ENCODE assay signal across 23 cellular contexts in genomic region chr5:113132579-113132978, GRCh38.
"Had no signal": no experiment of that assay in that cellular context is flagged by ENCODE, and none has a peak within 500 bp of the region (broad histone marks: within the 10 kb centered on the region; RNA-seq: fewer than 3 reads in every experiment).

No MANE protein-coding gene starts in this region.

- H3K27ac ChIP-seq: coronary artery, esophagus squamous epithelium, hepatocyte, neutrophil, pancreas, sigmoid colon, stomach, thyroid gland, vagina had no signal

- H3K27me3 ChIP-seq: esophagus squamous epithelium, hepatocyte, neutrophil, pancreas, sigmoid colon, stomach, thyroid gland, vagina had no signal

- DNase-seq: dermis blood vessel endothelial cell; effector memory CD4-positive, alpha-beta T cell; esophagus squamous epithelium; foreskin fibroblast; kidney; mesenchymal stem cell; mucosa of descending colon; naive B cell; pancreas; retina; sigmoid colon; stimulated activated CD4-positive, alpha-beta T cell treated with anti-CD3 and anti-CD28 coated beads, Interleukin-2, amount 100 ng/mL, for 24 hours; stimulated activated CD4-positive, alpha-beta T cell treated with anti-CD3 and anti-CD28 coated beads, Interleukin-4, amount 100 ng/mL, for 24 hours; stimulated activated naive CD4-positive, alpha-beta T cell treated with Interleukin-2 at 50 U/mL for 16 hours; stomach; thyroid gland; trophoblast cell had no signal

- H3K4me3 ChIP-seq: coronary artery, esophagus squamous epithelium, hepatocyte, mucosa of descending colon, pancreas, sigmoid colon, stomach, thyroid gland, vagina had no signal

- ATAC-seq: mucosa of descending colon; natural killer cell treated with Interleukin-12 subunit alpha and Interleukin-12 subunit beta and Interleukin-15 and Interleukin-18, amount 100 ng/mL, for 72 hours; pancreas; stimulated activated effector memory CD8-positive, alpha-beta T cell treated with anti-CD3 and anti-CD28 coated beads, Interleukin-12 subunit alpha, Interleukin-12 subunit beta, amount 100 ng/mL, for 72 hours had no signal

- H3K36me3 ChIP-seq: neutrophil, pancreas, sigmoid colon, stomach, thyroid gland, vagina had no signal

- H3K4me1 ChIP-seq: esophagus squamous epithelium, pancreas, sigmoid colon, stomach, thyroid gland, vagina had no signal

- H3K9me3 ChIP-seq: esophagus squamous epithelium, mucosa of descending colon, neutrophil, pancreas, sigmoid colon, stomach, thyroid gland, vagina had no signal
